In the genomic region with DNA sequence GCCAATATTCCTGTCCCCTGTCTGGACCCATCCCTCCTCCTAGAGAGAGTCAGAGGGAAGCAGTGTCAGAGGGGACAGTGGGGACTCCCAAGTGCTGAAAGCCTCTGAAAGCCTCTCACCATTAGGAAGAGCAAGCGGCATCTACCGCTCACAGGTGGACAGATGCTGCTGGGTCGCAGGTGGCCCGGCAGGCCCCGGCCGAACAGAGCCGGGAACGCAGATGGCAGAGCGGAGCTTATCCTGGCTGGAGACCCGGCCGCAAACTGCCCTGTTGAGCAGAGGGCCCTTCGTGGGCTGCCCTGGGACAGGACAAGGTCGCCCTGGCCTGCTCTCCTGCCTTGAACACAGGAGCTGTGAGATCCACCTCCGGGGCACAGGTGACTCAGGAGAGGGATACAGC, we compare ENCODE assay signal across 24 cellular contexts.
"Had no signal": no experiment of that assay in that cellular context is flagged by ENCODE, and none has a peak within 500 bp of the region (broad histone marks: within the 10 kb centered on the region; RNA-seq: fewer than 3 reads in every experiment).

No MANE protein-coding gene starts in this region.

- H3K27me3 Mint-ChIP-seq: dendritic cell treated with granulocyte-macrophage colony-stimulating factor and Interleukin-4, amounts not matched to agents 40 ng/mL and 50 ng/mL, for 4 days; progenitor cell of endocrine pancreas; stimulated activated naive CD8-positive, alpha-beta T cell treated with anti-CD3 and anti-CD28 coated beads, Interleukin-15, amount 100 ng/mL, for 72 hours had no signal

- H3K27ac Mint-ChIP-seq: dendritic cell treated with granulocyte-macrophage colony-stimulating factor and Interleukin-4, amounts not matched to agents 40 ng/mL and 50 ng/mL, for 4 days; endodermal cell; natural killer cell had no signal

- H3K9ac ChIP-seq: parathyroid adenoma had no signal

- H3K9me3 ChIP-seq: colonic mucosa, esophagus muscularis mucosa, lower lobe of right lung, neutrophil, right lobe of liver, suprapubic skin, upper lobe of left lung, uterus had no signal

- H3K27ac ChIP-seq: colonic mucosa, esophagus muscularis mucosa, lower lobe of right lung, neutrophil, parathyroid adenoma, right lobe of liver, suprapubic skin, upper lobe of left lung, uterus had no signal

- H3K4me3 ChIP-seq: colonic mucosa, esophagus muscularis mucosa, lower lobe of right lung, right lobe of liver, suprapubic skin, upper lobe of left lung, uterus had no signal

- H3K9me3 Mint-ChIP-seq: dendritic cell treated with granulocyte-macrophage colony-stimulating factor and Interleukin-4, amounts not matched to agents 40 ng/mL and 50 ng/mL, for 4 days; endodermal cell; immature natural killer cell; natural killer cell; stimulated activated naive CD8-positive, alpha-beta T cell treated with anti-CD3 and anti-CD28 coated beads, Interleukin-15, amount 100 ng/mL, for 72 hours had no signal

- DNase-seq: colonic mucosa; effector CD8-positive, alpha-beta T cell; endodermal cell; foreskin melanocyte; hypothalamus; immature natural killer cell; islet precursor cell; left ventricle myocardium superior; lower lobe of right lung; natural killer cell; right lobe of liver; small intestine; stimulated activated CD4-positive, alpha-beta T cell treated with anti-CD3 and anti-CD28 coated beads, Interleukin-15, amount 100 ng/mL, for 24 hours; stimulated activated CD4-positive, alpha-beta T cell treated with anti-CD3 and anti-CD28 coated beads, Interleukin-2, amount 100 ng/mL, for 48 hours; stimulated activated naive CD4-positive, alpha-beta T cell; stimulated activated naive CD8-positive, alpha-beta T cell treated with anti-CD3 and anti-CD28 coated beads, Interleukin-15, amount 100 ng/mL, for 72 hours; uterus had no signal

- H3K4me1 ChIP-seq: colonic mucosa, lower lobe of right lung, parathyroid adenoma, right lobe of liver, suprapubic skin, uterus had no signal

- H3K36me3 Mint-ChIP-seq: natural killer cell had no signal

- ATAC-seq: left ventricle myocardium superior; lower lobe of right lung; natural killer cell; right lobe of liver; stimulated activated naive CD8-positive, alpha-beta T cell treated with anti-CD3 and anti-CD28 coated beads, Interleukin-15, amount 100 ng/mL, for 72 hours had no signal

- H3K79me2 ChIP-seq: parathyroid adenoma had no signal

- H3K27me3 ChIP-seq: colonic mucosa, esophagus muscularis mucosa, neutrophil, right lobe of liver, suprapubic skin, upper lobe of left lung, uterus had no signal

- H2AFZ ChIP-seq: parathyroid adenoma had no signal

- FAIRE-seq: small intestine had no signal

- H3K4me3 Mint-ChIP-seq: dendritic cell treated with granulocyte-macrophage colony-stimulating factor and Interleukin-4, amounts not matched to agents 40 ng/mL and 50 ng/mL, for 4 days; endodermal cell; immature natural killer cell; natural killer cell; stimulated activated naive CD8-positive, alpha-beta T cell treated with anti-CD3 and anti-CD28 coated beads, Interleukin-15, amount 100 ng/mL, for 72 hours had no signal

- H3K4me1 Mint-ChIP-seq: immature natural killer cell had no signal

- H3K36me3 ChIP-seq: uterus had no signal
